ENCODE assay signal across 8 cellular contexts in the genomic region with DNA sequence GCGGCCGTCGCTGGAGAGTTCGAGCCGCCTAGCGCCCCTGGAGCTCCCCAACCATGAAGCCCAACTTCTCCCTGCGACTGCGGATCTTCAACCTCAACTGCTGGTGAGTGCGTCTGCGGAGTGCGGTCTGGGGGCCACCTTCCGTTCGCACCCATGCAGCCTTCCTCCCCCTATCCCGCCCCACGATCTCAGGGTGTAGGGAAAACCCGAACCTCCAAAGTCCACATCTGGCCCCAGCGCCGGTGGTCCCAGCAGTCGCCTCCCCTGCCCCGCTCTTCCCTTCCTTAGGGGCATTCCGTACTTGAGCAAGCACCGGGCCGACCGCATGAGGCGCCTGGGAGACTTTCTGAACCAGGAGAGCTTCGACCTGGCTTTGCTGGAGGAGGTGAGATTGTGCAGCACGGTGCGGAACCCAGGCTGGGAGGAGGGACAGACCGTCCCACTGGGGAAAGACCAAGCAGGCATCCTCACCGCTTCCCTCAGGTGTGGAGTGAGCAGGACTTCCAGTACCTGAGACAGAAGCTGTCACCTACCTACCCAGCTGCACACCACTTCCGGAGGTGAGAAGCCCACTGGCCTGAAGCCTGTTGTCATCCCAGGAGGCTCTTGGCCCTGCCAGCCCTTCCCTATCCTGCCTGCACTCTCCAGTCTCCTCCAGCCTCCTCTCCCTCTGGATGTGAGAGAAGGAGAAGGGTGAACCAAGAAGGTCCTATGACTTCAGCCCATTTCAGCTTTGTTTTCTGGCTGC. TPM values are rescaled to one million over a fixed set of nuclear protein-coding genes. Genes with fewer than 3 reads are reported as not detected.
DNase-seq lines count a peak whose midpoint lies in the region; ATAC-seq, FAIRE-seq and TF ChIP-seq lines count a peak whose summit lies in the region.

No MANE protein-coding gene starts in this region.

- FAIRE-seq in HepG2 (lab: Jason Lieb, UNC): no peak

- peak overlapping the region; percentile 93 for H3K4me2 ChIP-seq in HepG2 (ENCODE audit: low read depth, low read length)

- 0% methylated on average over 16 of the region's 31 CpGs for WGBS in HepG2 (ENCODE audit: low lambda C conversion rate)
- 0% methylated on average over 4 to 31 of the region's 31 CpGs for WGBS in testis, 2 donors

- H3K9me3 ChIP-seq in HepG2 (ENCODE audit: low read length): no peaks in the 10 kb centered on the region
- H3K9me3 ChIP-seq in testis: no peaks in the 10 kb centered on the region

- TSS peak; percentile 42 for BruUV-seq in HepG2 (replicated peaks; lab: Mats Ljungman, UMichigan)

- H3K4me1 ChIP-seq in HepG2 (ENCODE audit: insufficient read depth, low read length) (peaks cover 25% of the 10 kb centered on the region), testis (peaks cover 4% of the 10 kb centered on the region)

- POLR2A ChIA-PET in GM10248 (lab: Yijun Ruan, JAX) (interaction anchor here (0.6 to 1.1 kb wide), 3 partner anchors 8 to 59 kb away, joined by 3 read pairs; a partner anchor contains a TSS), HepG2 (lab: Yijun Ruan, JAX) (interaction anchor here (1.0 to 3.8 kb wide), 7 partner anchors 9 to 58 kb away, joined by 3 to 29 read pairs (median 3); a partner anchor contains a TSS)

- no peak for TF ChIP-seq RAD21 in HepG2 (CRISPR knock-in tag; IDR thresholded peaks at IDR 0.05)

- peak overlapping the region; percentile 60 for H3K27ac ChIP-seq in cingulate gyrus (ENCODE audit: low read depth, low read length)
- H3K27ac ChIP-seq in HepG2 (ENCODE audit: extremely low read length, insufficient read depth, low read length): peak overlapping the region; percentile 80
- peak overlapping the region; percentile 82 to 85 for H3K27ac ChIP-seq in testis

- H3K9ac ChIP-seq in HepG2 (ENCODE audit: insufficient read depth, low read depth, low read length): peak overlapping the region; percentile 96

- no peak; a peak in 1 of 4 replicates for TF ChIP-seq EP300 in HepG2 (IDR thresholded peaks at IDR 0.05; ENCODE audit: low read depth in 2 of 2, low read length in 2 of 2)
- no peak for TF ChIP-seq EP300 in HepG2 (CRISPR knock-in tag; IDR thresholded peaks at IDR 0.05; ENCODE audit: borderline replicate concordance)

- CTCF ChIA-PET in GM10248 (lab: Yijun Ruan, JAX): interaction anchor here (1.0 to 3.1 kb wide), 12 partner anchors 8 to 1798 kb away, joined by 3 to 20 read pairs (median 6); a partner anchor contains a TSS
- CTCF ChIA-PET in HepG2 (lab: Yijun Ruan, JAX; ENCODE audit: low intra/inter-chr PET ratio, low total read pairs): no interaction called here

- H3K79me2 ChIP-seq in HepG2 (ENCODE audit: insufficient read depth, low read length): peaks cover 9% of the 10 kb centered on the region

- ATAC-seq in GM21786 (IDR thresholded peaks at IDR 0.05; ENCODE audit: unreplicated experiment) (peak; percentile 22), HepG2 (peak; percentile 76), GM18861 (IDR thresholded peaks at IDR 0.05; ENCODE audit: unreplicated experiment) (no peak)

- H2AFZ ChIP-seq in HepG2 (ENCODE audit: low read length): peak overlapping the region; percentile 84

- TF ChIP-seq CTCF in GM10248 (IDR thresholded peaks at IDR 0.05; ENCODE audit: control extremely low read depth, extremely low read depth, low read depth, missing control alignments) (no peak), HepG2 (CRISPR knock-in tag; IDR thresholded peaks at IDR 0.05) (peak; percentile 49), testis (IDR thresholded peaks at IDR 0.05) (peak in 2 of 3 experiments; percentile 2 to 16)

- H4K20me1 ChIP-seq in HepG2 (ENCODE audit: insufficient read depth, low read length): no peaks in the 10 kb centered on the region

- in situ Hi-C loops in HepG2 (cut with HindIII; ENCODE audit: extremely low pct_ligation_motif_present, low pct_unique_long_range_greater_than_20kb): loop anchor here (5.0 kb wide), 1 partner anchor 59 kb away; a partner anchor contains a TSS

- DNase-seq in GM10248 (ENCODE audit: extremely low spot score) (peak; percentile 44), LHCN-M2 (ENCODE audit: low read depth) (peak; percentile 40), T-helper 22 cell (ENCODE audit: low read depth) (peak; percentile 42), HepG2 (ENCODE audit: low spot score) (peak; percentile 40), testis (peak; percentile 63)

- H3K27me3 ChIP-seq in HepG2 (ENCODE audit: control insufficient read depth in 1 of 2, insufficient read depth in 2 of 2, low read length in 2 of 2) (no peaks in the 10 kb centered on the region; a peak in 1 of 5 replicates), testis (no peaks in the 10 kb centered on the region)

- TF ChIP-seq POLR2A in HepG2 (IDR thresholded peaks at IDR 0.05; ENCODE audit: insufficient read depth in 1 of 2, low read depth in 2 of 2, low read length in 2 of 2) (peak in 1 of 2 experiments; percentile 10; a peak in 1 of 4 replicates), testis (IDR thresholded peaks at IDR 0.05) (no peak)

- H3K4me3 ChIP-seq in HepG2 (replicated peaks in 1 of 3; ENCODE audit: insufficient read depth in 1 of 3, low read depth in 2 of 3, low read length in 3 of 3): peak overlapping the region; percentile 92 to 100 (median 94)
- peak overlapping the region; percentile 88 to 94 for H3K4me3 ChIP-seq in testis

- peaks cover 2 to 10% of the 10 kb centered on the region in 2 experiments; a peak in 2 of 5 replicates for H3K36me3 ChIP-seq in HepG2 (replicated peaks in 1 of 2; ENCODE audit: control insufficient read depth in 1 of 2, insufficient read depth in 2 of 2, low read length in 2 of 2)
- no peaks in the 10 kb centered on the region for H3K36me3 ChIP-seq in testis (ENCODE audit: low read depth, missing control alignments)

- intact Hi-C loops in HepG2 (cut with micrococcal nuclease; ENCODE audit: unreplicated experiment) (loop anchor here (1.0 to 2.0 kb wide), 3 partner anchors 14 to 58 kb away; a partner anchor contains a TSS), testis (cut with DNase I; ENCODE audit: low total_unique reads) (no loop called here)

RNA-seq across cellular contexts. Expression of a gene that starts 0.7 kb away (rescaled TPM):
- total RNA-seq in LHCN-M2 (2014; rRNA removed): 6.5 and 9.2 TPM in 2 replicates
- 5.1 TPM for polyA plus RNA-seq in LHCN-M2 (2012)
- total RNA-seq in HepG2 (2016; rRNA removed; fragmentation: Illumina TruSeq; extraction: Trizol): 6.7 and 10.6 TPM in 2 replicates
- 4.6 and 5.2 TPM in 2 replicates for total RNA-seq in HepG2 (2016; cell fraction: cytosol; rRNA removed; fragmentation: Illumina TruSeq; extraction: Trizol; ENCODE audit: low read depth)
- 7.4 and 12.3 TPM in 2 replicates for total RNA-seq in HepG2 (2016; cell fraction: insoluble cytoplasmic fraction; rRNA removed; fragmentation: Illumina TruSeq; extraction: Trizol)
- 8.5 and 8.7 TPM in 2 replicates for total RNA-seq in HepG2 (2016; cell fraction: membrane; rRNA removed; fragmentation: Illumina TruSeq; extraction: Trizol)
- 12.1 and 13.9 TPM in 2 replicates for total RNA-seq in HepG2 (2016; cell fraction: nucleus; rRNA removed; fragmentation: Illumina TruSeq; extraction: Trizol)
- 5.9 and 6.9 TPM in 2 replicates for polyA plus RNA-seq in HepG2 (2011; rRNA removed)
- polyA plus RNA-seq in HepG2 (2011; cell fraction: cytosol; rRNA removed): 5.0 and 5.8 TPM in 2 replicates
- 15.0 and 17.9 TPM in 2 replicates for polyA plus RNA-seq in HepG2 (2011; cell fraction: nucleus; rRNA removed)
- 2.4 and 4.1 TPM in 2 replicates for polyA plus RNA-seq in HepG2 (2012)
- 5.7 and 6.5 TPM in 2 replicates for polyA plus RNA-seq in HepG2 (2016; cell fraction: cytosol; fragmentation: Illumina TruSeq; extraction: Trizol; ENCODE audit: low read depth)
- 7.1 and 7.3 TPM in 2 replicates for polyA plus RNA-seq in HepG2 (2016; cell fraction: insoluble cytoplasmic fraction; fragmentation: Illumina TruSeq; extraction: Trizol; ENCODE audit: low read depth)
- 5.9 and 8.0 TPM in 2 replicates for polyA plus RNA-seq in HepG2 (2016; cell fraction: membrane; fragmentation: Illumina TruSeq; extraction: Trizol; ENCODE audit: low read depth)
- polyA plus RNA-seq in HepG2 (2016; cell fraction: nucleus; fragmentation: Illumina TruSeq; extraction: Trizol; ENCODE audit: insufficient read depth, low read depth): 13.1 and 18.5 TPM in 2 replicates
- polyA minus RNA-seq in HepG2 (2011; rRNA and poly(A)+ RNA removed; ENCODE audit: low replicate concordance): 8.7 and 50.0 TPM in 2 replicates
- 1.8 and 3.3 TPM in 2 replicates for polyA minus RNA-seq in HepG2 (2011; cell fraction: cytosol; rRNA and poly(A)+ RNA removed)
- polyA minus RNA-seq in HepG2 (2011; cell fraction: nucleus; rRNA and poly(A)+ RNA removed): 15.7 and 21.8 TPM in 2 replicates
- total RNA-seq in testis: 10 to 100 TPM; 29.9 to 49.1 TPM
- 94.3 TPM for polyA plus RNA-seq in testis (ENCODE audit: insufficient read depth, low read depth, low replicate concordance)

RNA-seq across cellular contexts. Expression of a gene that starts 0.8 kb away (rescaled TPM):
- total RNA-seq in LHCN-M2 (2014; rRNA removed): 0.32 and 1.6 TPM in 2 replicates
- 0.15 TPM for polyA plus RNA-seq in LHCN-M2 (2012)
- total RNA-seq in HepG2 (2016; rRNA removed; fragmentation: Illumina TruSeq; extraction: Trizol): 0.22 TPM in 1 of 2 replicates, not detected in the other
- not detected in 2 replicates for total RNA-seq in HepG2 (2016; cell fraction: cytosol; rRNA removed; fragmentation: Illumina TruSeq; extraction: Trizol; ENCODE audit: low read depth)
- total RNA-seq in HepG2 (2016; cell fraction: insoluble cytoplasmic fraction; rRNA removed; fragmentation: Illumina TruSeq; extraction: Trizol): 0.16 and 0.48 TPM in 2 replicates
- 0.19 TPM in 1 of 2 replicates, not detected in the other for total RNA-seq in HepG2 (2016; cell fraction: membrane; rRNA removed; fragmentation: Illumina TruSeq; extraction: Trizol)
- total RNA-seq in HepG2 (2016; cell fraction: nucleus; rRNA removed; fragmentation: Illumina TruSeq; extraction: Trizol): not detected in 2 replicates
- polyA plus RNA-seq in HepG2 (2011; rRNA removed): 0.01 and 0.46 TPM in 2 replicates
- polyA plus RNA-seq in HepG2 (2011; cell fraction: cytosol; rRNA removed): 0.05 and 0.12 TPM in 2 replicates
- polyA plus RNA-seq in HepG2 (2011; cell fraction: nucleus; rRNA removed): not detected in 2 replicates
- 0.11 TPM in 1 of 2 replicates, not detected in the other for polyA plus RNA-seq in HepG2 (2012)
- polyA plus RNA-seq in HepG2 (2016; cell fraction: cytosol; fragmentation: Illumina TruSeq; extraction: Trizol; ENCODE audit: low read depth): 0.31 TPM in 1 of 2 replicates, not detected in the other
- not detected in 2 replicates for polyA plus RNA-seq in HepG2 (2016; cell fraction: insoluble cytoplasmic fraction; fragmentation: Illumina TruSeq; extraction: Trizol; ENCODE audit: low read depth)
- polyA plus RNA-seq in HepG2 (2016; cell fraction: membrane; fragmentation: Illumina TruSeq; extraction: Trizol; ENCODE audit: low read depth): 0.13 TPM in 1 of 2 replicates, not detected in the other
- polyA plus RNA-seq in HepG2 (2016; cell fraction: nucleus; fragmentation: Illumina TruSeq; extraction: Trizol; ENCODE audit: insufficient read depth, low read depth): not detected in 2 replicates
- 0.87 TPM in 1 of 2 replicates, not detected in the other for polyA minus RNA-seq in HepG2 (2011; rRNA and poly(A)+ RNA removed; ENCODE audit: low replicate concordance)
- not detected in 2 replicates for polyA minus RNA-seq in HepG2 (2011; cell fraction: cytosol; rRNA and poly(A)+ RNA removed)
- polyA minus RNA-seq in HepG2 (2011; cell fraction: nucleus; rRNA and poly(A)+ RNA removed): not detected in 2 replicates
- 10 to 100 TPM; 15.2 to 26.7 TPM for total RNA-seq in testis
- 54.6 TPM for polyA plus RNA-seq in testis (ENCODE audit: insufficient read depth, low read depth, low replicate concordance)

RNA-seq across cellular contexts. Expression of a gene that starts 14.3 kb away (rescaled TPM):
- 147 and 151 TPM in 2 replicates for total RNA-seq in LHCN-M2 (2014; rRNA removed)
- 76.0 TPM for polyA plus RNA-seq in LHCN-M2 (2012)
- total RNA-seq in HepG2 (2016; rRNA removed; fragmentation: Illumina TruSeq; extraction: Trizol): 1.9 and 6.9 TPM in 2 replicates
- total RNA-seq in HepG2 (2016; cell fraction: cytosol; rRNA removed; fragmentation: Illumina TruSeq; extraction: Trizol; ENCODE audit: low read depth): 1.1 and 2.9 TPM in 2 replicates
- 2.2 and 7.5 TPM in 2 replicates for total RNA-seq in HepG2 (2016; cell fraction: insoluble cytoplasmic fraction; rRNA removed; fragmentation: Illumina TruSeq; extraction: Trizol)
- total RNA-seq in HepG2 (2016; cell fraction: membrane; rRNA removed; fragmentation: Illumina TruSeq; extraction: Trizol): 0.87 and 1.4 TPM in 2 replicates
- total RNA-seq in HepG2 (2016; cell fraction: nucleus; rRNA removed; fragmentation: Illumina TruSeq; extraction: Trizol): 10.6 and 12.0 TPM in 2 replicates
- 39.0 and 48.0 TPM in 2 replicates for polyA plus RNA-seq in HepG2 (2011; rRNA removed)
- 6.7 and 9.8 TPM in 2 replicates for polyA plus RNA-seq in HepG2 (2011; cell fraction: cytosol; rRNA removed)
- polyA plus RNA-seq in HepG2 (2011; cell fraction: nucleus; rRNA removed): 432 and 521 TPM in 2 replicates
- 10.5 and 18.1 TPM in 2 replicates for polyA plus RNA-seq in HepG2 (2012)
- polyA plus RNA-seq in HepG2 (2016; cell fraction: cytosol; fragmentation: Illumina TruSeq; extraction: Trizol; ENCODE audit: low read depth): 0.25 and 0.36 TPM in 2 replicates
- polyA plus RNA-seq in HepG2 (2016; cell fraction: insoluble cytoplasmic fraction; fragmentation: Illumina TruSeq; extraction: Trizol; ENCODE audit: low read depth): 2.0 and 2.3 TPM in 2 replicates
- 0.81 and 0.95 TPM in 2 replicates for polyA plus RNA-seq in HepG2 (2016; cell fraction: membrane; fragmentation: Illumina TruSeq; extraction: Trizol; ENCODE audit: low read depth)
- polyA plus RNA-seq in HepG2 (2016; cell fraction: nucleus; fragmentation: Illumina TruSeq; extraction: Trizol; ENCODE audit: insufficient read depth, low read depth): 40.3 and 54.1 TPM in 2 replicates
- 6.9 and 18.4 TPM in 2 replicates for polyA minus RNA-seq in HepG2 (2011; rRNA and poly(A)+ RNA removed; ENCODE audit: low replicate concordance)
- 4.7 and 5.5 TPM in 2 replicates for polyA minus RNA-seq in HepG2 (2011; cell fraction: cytosol; rRNA and poly(A)+ RNA removed)
- 36.2 and 38.4 TPM in 2 replicates for polyA minus RNA-seq in HepG2 (2011; cell fraction: nucleus; rRNA and poly(A)+ RNA removed)
- 10 to 100 TPM; 50.3 to 61.9 TPM for total RNA-seq in testis
- 34.6 TPM for polyA plus RNA-seq in testis (ENCODE audit: insufficient read depth, low read depth, low replicate concordance)

RNA-seq across cellular contexts. Expression of a gene that starts 41.8 kb away (rescaled TPM):
- 8.8 and 11.0 TPM in 2 replicates for total RNA-seq in LHCN-M2 (2014; rRNA removed)
- polyA plus RNA-seq in LHCN-M2 (2012): 2.3 TPM
- total RNA-seq in HepG2 (2016; rRNA removed; fragmentation: Illumina TruSeq; extraction: Trizol): 6.2 and 8.7 TPM in 2 replicates
- total RNA-seq in HepG2 (2016; cell fraction: cytosol; rRNA removed; fragmentation: Illumina TruSeq; extraction: Trizol; ENCODE audit: low read depth): 1.1 and 1.2 TPM in 2 replicates
- 6.7 and 8.3 TPM in 2 replicates for total RNA-seq in HepG2 (2016; cell fraction: insoluble cytoplasmic fraction; rRNA removed; fragmentation: Illumina TruSeq; extraction: Trizol)
- 4.0 and 4.6 TPM in 2 replicates for total RNA-seq in HepG2 (2016; cell fraction: membrane; rRNA removed; fragmentation: Illumina TruSeq; extraction: Trizol)
- total RNA-seq in HepG2 (2016; cell fraction: nucleus; rRNA removed; fragmentation: Illumina TruSeq; extraction: Trizol): 5.4 and 5.8 TPM in 2 replicates
- 1.5 and 1.6 TPM in 2 replicates for polyA plus RNA-seq in HepG2 (2011; rRNA removed)
- polyA plus RNA-seq in HepG2 (2011; cell fraction: cytosol; rRNA removed): 1.0 and 1.4 TPM in 2 replicates
- 1.5 and 1.7 TPM in 2 replicates for polyA plus RNA-seq in HepG2 (2011; cell fraction: nucleus; rRNA removed)
- 2.3 and 2.8 TPM in 2 replicates for polyA plus RNA-seq in HepG2 (2012)
- polyA plus RNA-seq in HepG2 (2016; cell fraction: cytosol; fragmentation: Illumina TruSeq; extraction: Trizol; ENCODE audit: low read depth): 0.88 and 0.89 TPM in 2 replicates
- 6.1 and 6.3 TPM in 2 replicates for polyA plus RNA-seq in HepG2 (2016; cell fraction: insoluble cytoplasmic fraction; fragmentation: Illumina TruSeq; extraction: Trizol; ENCODE audit: low read depth)
- polyA plus RNA-seq in HepG2 (2016; cell fraction: membrane; fragmentation: Illumina TruSeq; extraction: Trizol; ENCODE audit: low read depth): 1.9 and 2.0 TPM in 2 replicates
- polyA plus RNA-seq in HepG2 (2016; cell fraction: nucleus; fragmentation: Illumina TruSeq; extraction: Trizol; ENCODE audit: insufficient read depth, low read depth): 7.1 and 7.4 TPM in 2 replicates
- 1.3 and 9.1 TPM in 2 replicates for polyA minus RNA-seq in HepG2 (2011; rRNA and poly(A)+ RNA removed; ENCODE audit: low replicate concordance)
- polyA minus RNA-seq in HepG2 (2011; cell fraction: cytosol; rRNA and poly(A)+ RNA removed): 2.5 and 3.1 TPM in 2 replicates
- polyA minus RNA-seq in HepG2 (2011; cell fraction: nucleus; rRNA and poly(A)+ RNA removed): 4.1 and 4.4 TPM in 2 replicates
- total RNA-seq in testis: 10 to 100 TPM; 12.4 to 13.3 TPM
- polyA plus RNA-seq in testis (ENCODE audit: insufficient read depth, low read depth, low replicate concordance): 8.1 TPM

RNA-seq across cellular contexts. Expression of a gene that starts 59.0 kb away (rescaled TPM):
- total RNA-seq in LHCN-M2 (2014; rRNA removed): 255 and 329 TPM in 2 replicates
- 86.5 TPM for polyA plus RNA-seq in LHCN-M2 (2012)
- total RNA-seq in HepG2 (2016; rRNA removed; fragmentation: Illumina TruSeq; extraction: Trizol): 148 and 222 TPM in 2 replicates
- total RNA-seq in HepG2 (2016; cell fraction: cytosol; rRNA removed; fragmentation: Illumina TruSeq; extraction: Trizol; ENCODE audit: low read depth): 22.2 and 25.0 TPM in 2 replicates
- 152 and 227 TPM in 2 replicates for total RNA-seq in HepG2 (2016; cell fraction: insoluble cytoplasmic fraction; rRNA removed; fragmentation: Illumina TruSeq; extraction: Trizol)
- 57.9 and 68.8 TPM in 2 replicates for total RNA-seq in HepG2 (2016; cell fraction: membrane; rRNA removed; fragmentation: Illumina TruSeq; extraction: Trizol)
- total RNA-seq in HepG2 (2016; cell fraction: nucleus; rRNA removed; fragmentation: Illumina TruSeq; extraction: Trizol): 217 and 244 TPM in 2 replicates
- polyA plus RNA-seq in HepG2 (2011; rRNA removed): 257 and 293 TPM in 2 replicates
- 113 and 156 TPM in 2 replicates for polyA plus RNA-seq in HepG2 (2011; cell fraction: cytosol; rRNA removed)
- 72.2 and 82.4 TPM in 2 replicates for polyA plus RNA-seq in HepG2 (2011; cell fraction: nucleus; rRNA removed)
- polyA plus RNA-seq in HepG2 (2012): 167 and 201 TPM in 2 replicates
- polyA plus RNA-seq in HepG2 (2016; cell fraction: cytosol; fragmentation: Illumina TruSeq; extraction: Trizol; ENCODE audit: low read depth): 20.0 and 22.1 TPM in 2 replicates
- polyA plus RNA-seq in HepG2 (2016; cell fraction: insoluble cytoplasmic fraction; fragmentation: Illumina TruSeq; extraction: Trizol; ENCODE audit: low read depth): 148 and 155 TPM in 2 replicates
- polyA plus RNA-seq in HepG2 (2016; cell fraction: membrane; fragmentation: Illumina TruSeq; extraction: Trizol; ENCODE audit: low read depth): 45.6 and 50.4 TPM in 2 replicates
- polyA plus RNA-seq in HepG2 (2016; cell fraction: nucleus; fragmentation: Illumina TruSeq; extraction: Trizol; ENCODE audit: insufficient read depth, low read depth): 320 and 334 TPM in 2 replicates
- polyA minus RNA-seq in HepG2 (2011; rRNA and poly(A)+ RNA removed; ENCODE audit: low replicate concordance): 273 and 666 TPM in 2 replicates
- polyA minus RNA-seq in HepG2 (2011; cell fraction: cytosol; rRNA and poly(A)+ RNA removed): 269 and 278 TPM in 2 replicates
- polyA minus RNA-seq in HepG2 (2011; cell fraction: nucleus; rRNA and poly(A)+ RNA removed): 158 and 165 TPM in 2 replicates
- total RNA-seq in testis: 100 to 1,000 TPM; 219 to 232 TPM
- 209 TPM for polyA plus RNA-seq in testis (ENCODE audit: insufficient read depth, low read depth, low replicate concordance)
